23 cellular contexts compared by ENCODE assay signal in genomic region chr20:15030826-15031225, GRCh38.
"Had no signal": no experiment of that assay in that cellular context is flagged by ENCODE, and none has a peak within 500 bp of the region (broad histone marks: within the 10 kb centered on the region; RNA-seq: fewer than 3 reads in every experiment).

No MANE protein-coding gene starts in this region.

- H3K9me3 ChIP-seq: colonic mucosa had no signal

- DNase-seq: activated CD4-positive, alpha-beta memory T cell treated with anti-CD3 and anti-CD28 coated beads for 36 hours; activated CD4-positive, alpha-beta T cell treated with anti-CD3 and anti-CD28 coated beads for 36 hours; activated CD4-positive, alpha-beta T cell treated with anti-CD3 and anti-CD28 coated beads, Interleukin-2, amount 10 ng/mL, durations not matched to agents 24 days and 14 days; activated CD4-positive, CD25-positive, alpha-beta regulatory T cell; activated CD4-positive, CD25-positive, alpha-beta regulatory T cell treated with anti-CD3 and anti-CD28 coated beads, Interleukin-2, amount 50 U/mL, for 72 hours; activated CD8-positive, alpha-beta memory T cell treated with anti-CD3 and anti-CD28 coated beads, Interleukin-2, amount 10 ng/mL, durations not matched to agents 7 days and 5 days; activated CD8-positive, alpha-beta memory T cell treated with anti-CD3 and anti-CD28 coated beads, Interleukin-2, amount 50 U/mL, for 4 hours; activated CD8-positive, alpha-beta T cell treated with anti-CD3 and anti-CD28 coated beads, Interleukin-2, amount 10 ng/mL, durations not matched to agents 7 days and 5 days; activated effector memory CD4-positive, alpha-beta T cell treated with anti-CD3 and anti-CD28 coated beads, Interleukin-2, amount 50 U/mL, for 16 hours; activated naive CD4-positive, alpha-beta T cell treated with anti-CD3 and anti-CD28 coated beads for 36 hours; activated naive CD8-positive, alpha-beta T cell treated with anti-CD3 and anti-CD28 coated beads, Interleukin-2, amount 10 ng/mL, durations not matched to agents 7 days and 5 days; activated T-cell treated with anti-CD3 and anti-CD28 coated beads, Interleukin-2, amount 50 U/mL, for 1 hour; activated T-cell treated with anti-CD3 and anti-CD28 coated beads, Interleukin-2, amount 50 U/mL, for 48 hours; brain microvascular endothelial cell; colonic mucosa; effector memory CD4-positive, alpha-beta T cell; endodermal cell; foreskin fibroblast; head of caudate nucleus; T-helper 2 cell had no signal

- H3K4me3 ChIP-seq: colonic mucosa, dorsolateral prefrontal cortex had no signal

- H3K27me3 ChIP-seq: brain microvascular endothelial cell, colonic mucosa, dorsolateral prefrontal cortex had no signal

- H3K27ac ChIP-seq: brain microvascular endothelial cell, colonic mucosa, dorsolateral prefrontal cortex had no signal

- H3K4me1 ChIP-seq: colonic mucosa had no signal

- ATAC-seq: activated CD4-positive, alpha-beta T cell treated with anti-CD3 and anti-CD28 coated beads for 36 hours; activated CD8-positive, alpha-beta memory T cell treated with anti-CD3 and anti-CD28 coated beads, Interleukin-2, amount 10 ng/mL, durations not matched to agents 7 days and 5 days; activated CD8-positive, alpha-beta T cell treated with anti-CD3 and anti-CD28 coated beads, Interleukin-2, amount 10 ng/mL, durations not matched to agents 7 days and 5 days; activated naive CD4-positive, alpha-beta T cell treated with anti-CD3 and anti-CD28 coated beads, Interleukin-2, amount 50 U/mL, for 72 hours; esophagus mucosa had no signal

- H3K36me3 ChIP-seq: brain microvascular endothelial cell, colonic mucosa had no signal
